Comparison of ENCODE assay signal across 9 cellular contexts in genomic region chr15:94231728-94232086, GRCh38. TPM values are rescaled to one million over a fixed set of nuclear protein-coding genes. Genes with fewer than 3 reads are reported as not detected.
A peak's percentile ranks its signal among the peaks of the same experiment; 100 is the strongest.
DNase-seq lines count a peak whose midpoint lies in the region; ATAC-seq, FAIRE-seq and TF ChIP-seq lines count a peak whose summit lies in the region.
"Had no signal": no experiment of that assay in that cellular context is flagged by ENCODE, and none has a peak within 500 bp of the region (broad histone marks: within the 10 kb centered on the region; RNA-seq: fewer than 3 reads in every experiment).

No MANE protein-coding gene starts in this region.

- H3K36me3 ChIP-seq in small intestine (ENCODE audit: control insufficient read depth in 2 of 2, insufficient read depth in 2 of 2, low read length in 2 of 2), result no peaks in the 10 kb centered on the region

- peak; percentile 21; the same call in 1 of the 2 replicates for TF ChIP-seq CTCF in C4-2B (conservative IDR thresholded peaks at IDR 0.05)

- no peaks in the 10 kb centered on the region for H3K27me3 ChIP-seq in right cardiac atrium (ENCODE audit: control insufficient read depth, insufficient read depth)
- no peaks in the 10 kb centered on the region for H3K27me3 ChIP-seq in small intestine (ENCODE audit: control insufficient read depth in 2 of 2, insufficient read depth in 2 of 2, low read length in 2 of 2)

- POLR2A ChIA-PET in activated CD8-positive, alpha-beta T cell treated with anti-CD3 and anti-CD28 coated beads, Interleukin-2, amount 10 ng/mL, durations not matched to agents 7 days and 5 days (lab: Charles Lee), result interaction anchor here (1.0 to 4.4 kb wide), 11 partner anchors 9 to 92 kb away, joined by 3 to 37 read pairs (median 4); no protein-coding TSS in a partner anchor

- peaks cover 26% of the 10 kb centered on the region for H3K36me3 Mint-ChIP-seq in activated CD8-positive, alpha-beta T cell treated with anti-CD3 and anti-CD28 coated beads, Interleukin-2, amount 10 ng/mL, durations not matched to agents 7 days and 5 days (ENCODE audit: low read depth)

- H3K4me3 Mint-ChIP-seq in activated CD8-positive, alpha-beta T cell treated with anti-CD3 and anti-CD28 coated beads, Interleukin-2, amount 10 ng/mL, durations not matched to agents 7 days and 5 days, result peak overlapping the region; percentile 92

- H3K27ac ChIP-seq in C4-2B, result peak overlapping the region; percentile 84
- no peak overlapping the region for H3K27ac ChIP-seq in right cardiac atrium (ENCODE audit: low read length)
- H3K27ac ChIP-seq in small intestine (ENCODE audit: low read depth in 1 of 2, low read length in 1 of 2), result peak overlapping the region; percentile 90 to 97

- H3K4me1 Mint-ChIP-seq in activated CD8-positive, alpha-beta T cell treated with anti-CD3 and anti-CD28 coated beads, Interleukin-2, amount 10 ng/mL, durations not matched to agents 7 days and 5 days (ENCODE audit: low read depth), result peaks cover 68% of the 10 kb centered on the region

- ATAC-seq in GM19463 (IDR thresholded peaks at IDR 0.05; ENCODE audit: unreplicated experiment) (peak; percentile 3), HG03571 (IDR thresholded peaks at IDR 0.05; ENCODE audit: unreplicated experiment) (peak; percentile 1), right cardiac atrium (peak; percentile 16 to 39)
- peak; percentile 11 for ATAC-seq in activated CD8-positive, alpha-beta T cell treated with anti-CD3 and anti-CD28 coated beads, Interleukin-2, amount 10 ng/mL, durations not matched to agents 7 days and 5 days

- peak; percentile 51 for DNase-seq in activated CD8-positive, alpha-beta T cell treated with anti-CD3 and anti-CD28 coated beads, Interleukin-2, amount 10 ng/mL, durations not matched to agents 7 days and 5 days
- DNase-seq in right cardiac atrium, result peak in 1 of 3 donors; percentile 35
- peak; percentile 57 for DNase-seq in small intestine
- DNase-seq in NCI-H2227 (lab: John Stamatoyannopoulos, UW; ENCODE audit: unreplicated experiment), result no peak
- DNase-seq in 8988T, result no peak

- H3K4me3 ChIP-seq in right cardiac atrium (ENCODE audit: low read length), result peak overlapping the region; percentile 39
- H3K4me3 ChIP-seq in small intestine (ENCODE audit: low read depth in 1 of 2, low read length in 2 of 2), result peak overlapping the region; percentile 55 to 86

- WGBS in right cardiac atrium, result 3% methylated on average over 15 of the region's 15 CpGs
- 1 to 7% (median 3%) methylated on average over 15 of the region's 15 CpGs for whole genome bisulfite sequencing in small intestine, 3 donors

- CTCF ChIA-PET in activated CD8-positive, alpha-beta T cell treated with anti-CD3 and anti-CD28 coated beads, Interleukin-2, amount 10 ng/mL, durations not matched to agents 7 days and 5 days (lab: Charles Lee), result interaction anchor here (0.9 to 8.1 kb wide), 13 partner anchors 18 to 91 kb away, joined by 3 to 108 read pairs (median 6); no protein-coding TSS in a partner anchor

- FAIRE-seq in small intestine (lab: Jason Lieb, UNC), result no peak

- intact Hi-C loops in right cardiac atrium (cut with DNase I), result no loop called here

- H3K9me3 Mint-ChIP-seq in activated CD8-positive, alpha-beta T cell treated with anti-CD3 and anti-CD28 coated beads, Interleukin-2, amount 10 ng/mL, durations not matched to agents 7 days and 5 days (ENCODE audit: insufficient read depth), result no peaks in the 10 kb centered on the region

- H3K9me3 ChIP-seq in right cardiac atrium (ENCODE audit: control insufficient read depth, low read length), result no peaks in the 10 kb centered on the region
- no peaks in the 10 kb centered on the region for H3K9me3 ChIP-seq in small intestine (ENCODE audit: control insufficient read depth, low read depth)

- H3K27me3 Mint-ChIP-seq in activated CD8-positive, alpha-beta T cell treated with anti-CD3 and anti-CD28 coated beads, Interleukin-2, amount 10 ng/mL, durations not matched to agents 7 days and 5 days (ENCODE audit: low read depth), result peaks cover 3% of the 10 kb centered on the region

- H3K27ac Mint-ChIP-seq in activated CD8-positive, alpha-beta T cell treated with anti-CD3 and anti-CD28 coated beads, Interleukin-2, amount 10 ng/mL, durations not matched to agents 7 days and 5 days, result peak overlapping the region; percentile 96

- no peaks in the 10 kb centered on the region for H3K4me1 ChIP-seq in right cardiac atrium (ENCODE audit: control insufficient read depth, insufficient read depth, low read length)
- H3K4me1 ChIP-seq in small intestine (ENCODE audit: control insufficient read depth in 2 of 2, insufficient read depth in 1 of 2, low read depth in 1 of 2, low read length in 1 of 2), result peaks cover 3 to 10% of the 10 kb centered on the region in 2 donors

RNA-seq across cellular contexts. Expression of gene MCTP2, which starts 0.3 kb away (rescaled TPM):
- total RNA-seq in activated CD8-positive, alpha-beta T cell treated with anti-CD3 and anti-CD28 coated beads, Interleukin-2, amount 10 ng/mL, durations not matched to agents 7 days and 5 days, result 10 to 100 TPM; 26.2 to 26.9 TPM
- total RNA-seq in right cardiac atrium, result 1 to 10 TPM in 2 of 4 donors, under 1 TPM in 2; 0.48 to 1.2 (median 0.86) TPM
- polyA plus RNA-seq in right cardiac atrium (0.11 TPM), small intestine (1 to 10 TPM; 4.1 to 6.9 (median 4.3) TPM)
- total RNA-seq: LHCN-M2 had no signal

Comparison
In these comparisons a context has a peak if more than half of its experiments do, and no peak if none do; other contexts are left out.
1. DNase-seq: peak in activated CD8-positive, alpha-beta T cell treated with anti-CD3 and anti-CD28 coated beads, Interleukin-2, amount 10 ng/mL, durations not matched to agents 7 days and 5 days (single experiment) and small intestine (single experiment); none in NCI-H2227 (single experiment) and 8988T (single experiment).
2. RNA of gene MCTP2, which starts 0.3 kb away (total RNA-seq): 26.2 to 26.9 TPM in activated CD8-positive, alpha-beta T cell treated with anti-CD3 and anti-CD28 coated beads, Interleukin-2, amount 10 ng/mL, durations not matched to agents 7 days and 5 days; 0.48 to 1.2 TPM in right cardiac atrium; every median in the first group is over 10 times any median in the second.
3. Peak in every context shown above with its lines, with median percentiles within 50 percentile points of each other: ATAC-seq.